13 cellular contexts compared by ENCODE assay signal in the genomic region with DNA sequence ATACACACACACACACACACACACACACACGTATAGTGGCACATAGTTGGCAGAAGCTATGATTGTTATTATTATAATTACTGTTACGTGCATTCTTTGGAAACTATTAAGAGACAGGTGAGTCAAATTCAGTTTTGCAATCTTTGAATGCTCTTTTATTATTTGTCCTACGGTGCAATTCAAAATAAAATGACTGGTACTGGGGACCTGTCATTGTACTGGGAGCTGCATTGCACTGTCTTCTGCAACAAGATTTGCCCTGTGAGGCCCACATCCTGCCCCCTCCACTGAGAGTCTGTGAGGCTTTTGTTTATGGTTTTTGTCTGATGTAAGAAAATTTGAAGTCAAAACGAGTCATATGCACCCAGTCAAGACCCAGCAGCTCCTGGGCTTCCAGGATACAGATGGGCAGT. TPM values are rescaled to one million over a fixed set of nuclear protein-coding genes. Genes with fewer than 3 reads are reported as not detected.
DNase-seq lines count a peak whose midpoint lies in the region; ATAC-seq and TF ChIP-seq lines count a peak whose summit lies in the region.
"Had no signal": no experiment of that assay in that cellular context is flagged by ENCODE, and none has a peak within 500 bp of the region (broad histone marks: within the 10 kb centered on the region; RNA-seq: fewer than 3 reads in every experiment).

No MANE protein-coding gene starts in this region.

- ATAC-seq in RWPE2 (ENCODE audit: low read depth) (peak; percentile 79), GM18858 (IDR thresholded peaks at IDR 0.05; ENCODE audit: unreplicated experiment) (no peak)
- ATAC-seq in stimulated activated naive CD8-positive, alpha-beta T cell treated with anti-CD3 and anti-CD28 coated beads, Interleukin-15, Interleukin-2, amounts not matched to agents 100 U/mL and 50 U/mL, for 24 hours: peak; percentile 44

- peaks cover 0 to 9% (median 5%) of the 10 kb centered on the region in 3 donors for H3K27me3 Mint-ChIP-seq in immature natural killer cell (ENCODE audit: low read depth in 3 of 3)

- H3K36me3 Mint-ChIP-seq in immature natural killer cell: peaks cover 8 to 16% (median 9%) of the 10 kb centered on the region in 3 donors

- no peaks in the 10 kb centered on the region for H3K27me3 ChIP-seq in RWPE2 (ENCODE audit: insufficient read depth, poor library complexity, severe bottlenecking)
- H3K27me3 ChIP-seq: hepatocyte had no signal

- peak overlapping the region; percentile 84 to 97 (median 94) for H3K27ac Mint-ChIP-seq in immature natural killer cell

- H3K4me3 ChIP-seq in RWPE2 (ENCODE audit: severe bottlenecking): no peak overlapping the region
- H3K4me3 ChIP-seq: hepatocyte, SK-N-MC had no signal

- H3K36me3 ChIP-seq in RWPE2 (ENCODE audit: low read depth): no peaks in the 10 kb centered on the region

- no peaks in the 10 kb centered on the region for H3K4me1 ChIP-seq in RWPE2 (ENCODE audit: insufficient read depth, poor library complexity, severe bottlenecking)

- peak overlapping the region; percentile 85 to 96 (median 90) for H3K4me3 Mint-ChIP-seq in immature natural killer cell

- no peak overlapping the region for H3K27ac ChIP-seq in RWPE2 (ENCODE audit: poor library complexity, severe bottlenecking)
- H3K27ac ChIP-seq: hepatocyte, SK-N-MC had no signal

- DNase-seq in RWPE2 (ENCODE audit: low spot score) (no peak), immature natural killer cell (peak; percentile 43 to 66 (median 47)), AG08396 (ENCODE audit: low spot score) (no peak), GM10248 (ENCODE audit: extremely low spot score) (no peak)
- DNase-seq in activated T-cell treated with anti-CD3 and anti-CD28 coated beads, Interleukin-2, amount 50 U/mL, for 1 hour: peak; percentile 59
- peak; percentile 54 for DNase-seq in stimulated activated naive CD8-positive, alpha-beta T cell treated with anti-CD3 and anti-CD28 coated beads, Interleukin-15, Interleukin-2, amounts not matched to agents 100 U/mL and 50 U/mL, for 24 hours
- DNase-seq: cerebellar nuclear complex, GF-D8, NCI-H2029 treated with DMSO at 0.1 percent for 48 hours had no signal

- H3K9me3 ChIP-seq in RWPE2 (ENCODE audit: severe bottlenecking): no peaks in the 10 kb centered on the region

- peaks cover 70 to 77% of the 10 kb centered on the region in 2 donors for H3K4me1 Mint-ChIP-seq in immature natural killer cell

- CTCF ChIA-PET in GM10248 (lab: Yijun Ruan, JAX): interaction anchor here (1.0 to 12.7 kb wide), 7 partner anchors 19 to 67 kb away, joined by 3 to 190 read pairs (median 30); no protein-coding TSS in a partner anchor

- no peaks in the 10 kb centered on the region for H3K9me3 Mint-ChIP-seq in immature natural killer cell

- TF ChIP-seq CTCF in RWPE2 (IDR thresholded peaks at IDR 0.05; ENCODE audit: poor library complexity, severe bottlenecking): no peak
- TF ChIP-seq CTCF in GM10248 (IDR thresholded peaks at IDR 0.05; ENCODE audit: control extremely low read depth, extremely low read depth, low read depth, missing control alignments): no peak

- POLR2A ChIA-PET in GM10248 (lab: Yijun Ruan, JAX): interaction anchor here (0.8 kb wide), 1 partner anchor 59 kb away, joined by 3 read pairs; a partner anchor contains a TSS

RNA-seq across cellular contexts. Expression of a gene that starts 1.9 kb away (rescaled TPM):
- 10 to 100 TPM; 46.1 to 68.2 (median 57.2) TPM for polyA plus RNA-seq in immature natural killer cell
- polyA plus RNA-seq: hepatocyte, neural cell had no signal

RNA-seq across cellular contexts. Expression of a gene that starts 58.8 kb away (rescaled TPM):
- polyA plus RNA-seq in immature natural killer cell: 100 to 1,000 TPM; 316 to 379 (median 359) TPM
- polyA plus RNA-seq: hepatocyte, neural cell had no signal

Comparison
In these comparisons a context has a peak if more than half of its experiments do, and no peak if none do; other contexts are left out.
1. DNase-seq: peak in activated T-cell treated with anti-CD3 and anti-CD28 coated beads, Interleukin-2, amount 50 U/mL, for 1 hour (single experiment), immature natural killer cell (3 of 3) and stimulated activated naive CD8-positive, alpha-beta T cell treated with anti-CD3 and anti-CD28 coated beads, Interleukin-15, Interleukin-2, amounts not matched to agents 100 U/mL and 50 U/mL, for 24 hours (single experiment); none in RWPE2 (single experiment), AG08396 (single experiment) and GM10248 (single experiment).